ENCODE assay signal across 1 cellular context in genomic region chr6:33428219-33428890, GRCh38.
TF ChIP-seq lines count a peak whose summit lies in the region.

No MANE protein-coding gene starts in this region.

TF ChIP-seq in GM23338, 12 proteins besides CTCF, POLR2A, EP300 and RAD21:
- TF ChIP-seq REST (IDR thresholded peaks at IDR 0.05; ENCODE audit: unreplicated experiment) (no peak), EZH2 (IDR thresholded peaks at IDR 0.05; ENCODE audit: low read depth, unreplicated experiment) (no peak), ZNF114 (CRISPR knock-in tag; IDR thresholded peaks at IDR 0.05) (no peak), EZH2phosphoT487 (IDR thresholded peaks at IDR 0.05; ENCODE audit: unreplicated experiment) (no peak), CREB1 (CRISPR knock-in tag; IDR thresholded peaks at IDR 0.05; ENCODE audit: low read depth) (no peak), ETS1 (IDR thresholded peaks at IDR 0.05) (no peak), NANOG (IDR thresholded peaks at IDR 0.05; ENCODE audit: borderline replicate concordance) (no peak), JUNB (IDR thresholded peaks at IDR 0.05; ENCODE audit: unreplicated experiment) (no peak), STAT1 (IDR thresholded peaks at IDR 0.05; ENCODE audit: unreplicated experiment) (no peak), ZNF331 (CRISPR knock-in tag; IDR thresholded peaks at IDR 0.05; ENCODE audit: low read depth) (no peak), ZNF462 (CRISPR knock-in tag; IDR thresholded peaks at IDR 0.05) (no peak), POLR2AphosphoS5 (IDR thresholded peaks at IDR 0.05; ENCODE audit: low read depth) (no peak)
